In the genomic region with DNA sequence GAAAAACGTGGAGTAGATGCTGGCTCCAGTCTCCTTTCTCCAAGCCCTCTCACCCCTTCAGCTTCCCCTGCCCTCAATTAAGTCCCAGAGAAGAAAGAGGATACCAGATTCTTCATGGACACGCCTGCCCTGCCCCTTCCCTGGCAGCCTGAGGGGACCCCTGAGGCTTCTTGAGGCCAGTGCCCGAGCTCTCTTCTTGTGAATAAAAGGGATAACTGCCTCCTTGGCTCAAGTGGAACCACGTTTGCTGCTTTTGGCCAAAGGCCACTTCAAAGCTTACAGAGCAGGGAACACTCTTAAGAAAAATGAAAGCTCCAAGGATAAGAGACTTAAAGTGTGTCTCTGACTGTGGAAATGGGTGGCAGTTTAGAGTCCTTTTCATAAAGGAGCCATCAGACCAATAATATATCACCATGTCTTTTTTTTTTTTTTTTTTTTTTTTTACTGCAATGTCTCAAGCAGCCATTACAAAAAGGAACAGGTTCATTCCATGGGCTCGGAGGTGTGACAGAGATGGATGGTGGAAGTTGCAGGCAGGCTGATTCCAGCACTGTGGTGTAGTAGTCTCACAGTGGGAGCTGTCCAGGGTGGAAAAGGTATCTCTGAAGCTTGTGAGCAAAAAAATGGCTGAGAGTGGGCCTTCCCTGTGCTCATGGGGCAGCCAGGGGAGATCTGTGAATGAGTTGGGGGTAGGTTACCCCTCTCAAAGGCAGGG, we compare ENCODE assay signal across 15 cellular contexts.
A peak's percentile ranks its signal among the peaks of the same experiment; 100 is the strongest.
DNase-seq lines count a peak whose midpoint lies in the region; ATAC-seq and TF ChIP-seq lines count a peak whose summit lies in the region.
"Had no signal": no experiment of that assay in that cellular context is flagged by ENCODE, and none has a peak within 500 bp of the region (broad histone marks: within the 10 kb centered on the region; RNA-seq: fewer than 3 reads in every experiment).

No MANE protein-coding gene starts in this region.

- H3K27ac Mint-ChIP-seq in stimulated activated naive CD8-positive, alpha-beta T cell treated with anti-CD3 and anti-CD28 coated beads, Interleukin-15, amount 100 ng/mL, for 72 hours, result no peak overlapping the region
- no peak overlapping the region for H3K27ac Mint-ChIP-seq in activated CD4-positive, alpha-beta memory T cell treated with anti-CD3 and anti-CD28 coated beads, Interleukin-2, amount 10 ng/mL, durations not matched to agents 7 days and 5 days
- H3K27ac Mint-ChIP-seq: activated CD4-positive, alpha-beta T cell treated with anti-CD3 and anti-CD28 coated beads for 36 hours had no signal

- CTCF ChIA-PET in activated CD4-positive, alpha-beta memory T cell treated with anti-CD3 and anti-CD28 coated beads, Interleukin-2, amount 10 ng/mL, durations not matched to agents 7 days and 5 days (lab: Charles Lee), result interaction anchor here (0.7 kb wide), 1 partner anchor 525 kb away, joined by 4 read pairs; no protein-coding TSS in a partner anchor

- DNase-seq in AG08396 (ENCODE audit: low spot score) (peak; percentile 48), Kasumi-1 (lab: John Stamatoyannopoulos, UW) (peak; percentile 2 to 15), cardiac fibroblast (ENCODE audit: low read depth in 2 of 2) (peak; percentile 10 to 11), lung microvascular endothelial cell (ENCODE audit: low read depth in 2 of 2) (peak; percentile 31 to 42), GM13976 (ENCODE audit: low spot score) (no peak), trophoblast cell (no peak)
- no peak for DNase-seq in stimulated activated naive CD8-positive, alpha-beta T cell treated with anti-CD3 and anti-CD28 coated beads, Interleukin-15, amount 100 ng/mL, for 72 hours
- DNase-seq in activated CD4-positive, alpha-beta memory T cell treated with anti-CD3 and anti-CD28 coated beads, Interleukin-2, amount 10 ng/mL, durations not matched to agents 7 days and 5 days, result no peak
- DNase-seq: activated CD4-positive, alpha-beta T cell treated with anti-CD3 and anti-CD28 coated beads for 36 hours; activated T-cell treated with anti-CD3 and anti-CD28 coated beads, Interleukin-2, amount 50 U/mL, for 1 hour; cortex of kidney; NCI-H1694 treated with DMSO at 0.1 percent for 48 hours; stimulated activated naive CD8-positive, alpha-beta T cell treated with anti-CD3 and anti-CD28 coated beads, Interleukin-15, Interleukin-2, amounts not matched to agents 100 U/mL and 50 U/mL, for 24 hours had no signal

- peaks cover 33% of the 10 kb centered on the region for H3K27me3 Mint-ChIP-seq in stimulated activated naive CD8-positive, alpha-beta T cell treated with anti-CD3 and anti-CD28 coated beads, Interleukin-15, amount 100 ng/mL, for 72 hours
- H3K27me3 Mint-ChIP-seq in activated CD4-positive, alpha-beta memory T cell treated with anti-CD3 and anti-CD28 coated beads, Interleukin-2, amount 10 ng/mL, durations not matched to agents 7 days and 5 days, result peaks cover 44% of the 10 kb centered on the region

- WGBS in trophoblast cell (ENCODE audit: extremely low coverage, insufficient coverage, insufficient read length), result no CpG with 5 or more reads among the region's 5 CpGs

- H3K18ac ChIP-seq in trophoblast cell (ENCODE audit: low read length), result no peak overlapping the region

- peaks cover 5% of the 10 kb centered on the region for H3K27me3 ChIP-seq in trophoblast cell (ENCODE audit: insufficient read depth, low read length)

- no peaks in the 10 kb centered on the region for H3K79me2 ChIP-seq in trophoblast cell (ENCODE audit: control insufficient read depth, insufficient read depth, low read length, poor library complexity)

- no peak overlapping the region for H3K4me2 ChIP-seq in trophoblast cell (ENCODE audit: low read length)

- H2BK12ac ChIP-seq in trophoblast cell (ENCODE audit: low read length), result no peak overlapping the region

- no peak overlapping the region for H4K12ac ChIP-seq in trophoblast cell (ENCODE audit: low read depth, low read length)

- H3K4me1 Mint-ChIP-seq in stimulated activated naive CD8-positive, alpha-beta T cell treated with anti-CD3 and anti-CD28 coated beads, Interleukin-15, amount 100 ng/mL, for 72 hours, result peaks cover 16% of the 10 kb centered on the region
- H3K4me1 Mint-ChIP-seq in activated CD4-positive, alpha-beta memory T cell treated with anti-CD3 and anti-CD28 coated beads, Interleukin-2, amount 10 ng/mL, durations not matched to agents 7 days and 5 days, result peaks cover 7% of the 10 kb centered on the region

- no peak overlapping the region for H3K4ac ChIP-seq in trophoblast cell (ENCODE audit: low read depth, low read length)

- no peaks in the 10 kb centered on the region for H3K4me1 ChIP-seq in trophoblast cell (ENCODE audit: control insufficient read depth in 1 of 2, insufficient read depth in 2 of 2, low read length in 2 of 2)

- in situ Hi-C loops in GM13976 (cut with MboI; ENCODE audit: low sequenced_read_pairs, unreplicated experiment), result no loop called here

- no peak overlapping the region for H3K14ac ChIP-seq in trophoblast cell (ENCODE audit: low read length)

- no peak overlapping the region for H2BK120ac ChIP-seq in trophoblast cell (ENCODE audit: insufficient read depth, low read length, poor library complexity)

- H3K4me3 ChIP-seq in cardiac fibroblast (replicated peaks in 1 of 2; ENCODE audit: low read depth in 2 of 2, low read length in 2 of 2), result no peak overlapping the region
- H3K4me3 ChIP-seq in trophoblast cell (ENCODE audit: low read depth, low read length), result no peak overlapping the region
- H3K4me3 ChIP-seq: lung had no signal

- H3K9ac ChIP-seq in trophoblast cell (ENCODE audit: low read length), result no peak overlapping the region

- no peak overlapping the region for H4K8ac ChIP-seq in trophoblast cell (ENCODE audit: low read depth, low read length)

- H3K79me1 ChIP-seq in trophoblast cell (ENCODE audit: low read length), result no peaks in the 10 kb centered on the region

- no peak overlapping the region for H3K27ac ChIP-seq in trophoblast cell (ENCODE audit: low read depth, low read length)

- H3K9me3 Mint-ChIP-seq in stimulated activated naive CD8-positive, alpha-beta T cell treated with anti-CD3 and anti-CD28 coated beads, Interleukin-15, amount 100 ng/mL, for 72 hours, result no peaks in the 10 kb centered on the region
- H3K9me3 Mint-ChIP-seq in activated CD4-positive, alpha-beta memory T cell treated with anti-CD3 and anti-CD28 coated beads, Interleukin-2, amount 10 ng/mL, durations not matched to agents 7 days and 5 days, result no peaks in the 10 kb centered on the region

- POLR2A ChIA-PET in activated CD4-positive, alpha-beta memory T cell treated with anti-CD3 and anti-CD28 coated beads, Interleukin-2, amount 10 ng/mL, durations not matched to agents 7 days and 5 days (lab: Charles Lee), result no interaction called here

- no peak for ATAC-seq in stimulated activated naive CD8-positive, alpha-beta T cell treated with anti-CD3 and anti-CD28 coated beads, Interleukin-15, amount 100 ng/mL, for 72 hours
- ATAC-seq: activated CD4-positive, alpha-beta T cell treated with anti-CD3 and anti-CD28 coated beads for 36 hours; esophagus mucosa; stimulated activated naive CD8-positive, alpha-beta T cell treated with anti-CD3 and anti-CD28 coated beads, Interleukin-15, Interleukin-2, amounts not matched to agents 100 U/mL and 50 U/mL, for 24 hours had no signal

- H3K23ac ChIP-seq in trophoblast cell (ENCODE audit: low read length), result no peak overlapping the region

- no peak overlapping the region for H2AFZ ChIP-seq in trophoblast cell (ENCODE audit: insufficient read depth, low read length, poor library complexity)

- H2BK5ac ChIP-seq in trophoblast cell (ENCODE audit: low read depth, low read length, poor library complexity), result no peak overlapping the region

- no peak overlapping the region for H4K91ac ChIP-seq in trophoblast cell (ENCODE audit: low read depth, low read length)

- H3K4me3 Mint-ChIP-seq in stimulated activated naive CD8-positive, alpha-beta T cell treated with anti-CD3 and anti-CD28 coated beads, Interleukin-15, amount 100 ng/mL, for 72 hours, result no peak overlapping the region
- no peak overlapping the region for H3K4me3 Mint-ChIP-seq in activated CD4-positive, alpha-beta memory T cell treated with anti-CD3 and anti-CD28 coated beads, Interleukin-2, amount 10 ng/mL, durations not matched to agents 7 days and 5 days
- H3K4me3 Mint-ChIP-seq: activated CD4-positive, alpha-beta T cell treated with anti-CD3 and anti-CD28 coated beads for 36 hours had no signal

- H3K36me3 ChIP-seq in trophoblast cell (ENCODE audit: control insufficient read depth in 1 of 2, insufficient read depth in 2 of 2, low read length in 2 of 2), result no peaks in the 10 kb centered on the region

- no peak for TF ChIP-seq CTCF in cardiac fibroblast (IDR thresholded peaks at IDR 0.05; ENCODE audit: low read depth, low read length)
- TF ChIP-seq CTCF in GM13976 (IDR thresholded peaks at IDR 0.05; ENCODE audit: borderline replicate concordance, control extremely low read depth, extremely low read depth, insufficient read depth, missing control alignments), result no peak

- H3K36me3 Mint-ChIP-seq in activated CD4-positive, alpha-beta memory T cell treated with anti-CD3 and anti-CD28 coated beads, Interleukin-2, amount 10 ng/mL, durations not matched to agents 7 days and 5 days (ENCODE audit: low read depth), result no peaks in the 10 kb centered on the region

- no peak overlapping the region for H2AK5ac ChIP-seq in trophoblast cell (ENCODE audit: low read length)

- H3K9me3 ChIP-seq in trophoblast cell (ENCODE audit: insufficient read depth, low read depth, low read length), result peaks cover 4% of the 10 kb centered on the region

Comparison
In these comparisons a context has a peak if more than half of its experiments do, and no peak if none do; other contexts are left out.
1. DNase-seq: peak in AG08396 (single experiment), Kasumi-1 (2 of 2), cardiac fibroblast (2 of 2) and lung microvascular endothelial cell (2 of 2); none in GM13976 (single experiment), trophoblast cell (0 of 2), stimulated activated naive CD8-positive, alpha-beta T cell treated with anti-CD3 and anti-CD28 coated beads, Interleukin-15, amount 100 ng/mL, for 72 hours (0 of 2) and activated CD4-positive, alpha-beta memory T cell treated with anti-CD3 and anti-CD28 coated beads, Interleukin-2, amount 10 ng/mL, durations not matched to agents 7 days and 5 days (single experiment).